In genomic region chr15:40054746-40055575, GRCh38 we compare ENCODE assay signal across 8 cellular contexts. TPM values are rescaled to one million over a fixed set of nuclear protein-coding genes. Genes with fewer than 3 reads are reported as not detected.
DNase-seq lines count a peak whose midpoint lies in the region; ATAC-seq and TF ChIP-seq lines count a peak whose summit lies in the region.

No MANE protein-coding gene starts in this region.

- H3K4me1 Mint-ChIP-seq in T-cell, result peaks cover 65 to 73% (median 67%) of the 10 kb centered on the region in 3 donors

- H3K27me3 Mint-ChIP-seq in T-cell, result no peaks in the 10 kb centered on the region

- CTCF ChIA-PET in T-cell (lab: Charles Lee), result interaction anchor here (1.0 to 1.1 kb wide), 2 partner anchors 10 to 162 kb away, joined by 3 to 6 read pairs; no protein-coding TSS in a partner anchor

- no peaks in the 10 kb centered on the region for H3K27me3 ChIP-seq in left ventricle myocardium inferior (ENCODE audit: low read depth)
- H3K27me3 ChIP-seq in thymus (ENCODE audit: control insufficient read depth, insufficient read depth), result no peaks in the 10 kb centered on the region

- H3K36me3 Mint-ChIP-seq in T-cell, result peaks cover 5% of the 10 kb centered on the region

- TF ChIP-seq CTCF in left ventricle myocardium inferior (IDR thresholded peaks at IDR 0.05; ENCODE audit: borderline replicate concordance), result no peak

- 8% methylated on average over 7 of the region's 7 CpGs for WGBS in thymus

- ATAC-seq in GM21423 (IDR thresholded peaks at IDR 0.05; ENCODE audit: unreplicated experiment) (peak; percentile 73), T-cell (replicated peaks in 1 of 4) (peak; percentile 72 to 82 (median 78))

- H3K9me3 ChIP-seq in left ventricle myocardium inferior (replicated peaks), result no peaks in the 10 kb centered on the region
- H3K9me3 ChIP-seq in thymus (ENCODE audit: control insufficient read depth), result peaks cover 2% of the 10 kb centered on the region

- H3K36me3 ChIP-seq in left ventricle myocardium inferior (peaks cover 12% of the 10 kb centered on the region), thymus (ENCODE audit: control insufficient read depth, insufficient read depth) (no peaks in the 10 kb centered on the region)

- peak overlapping the region; percentile 92 to 96 for H3K27ac Mint-ChIP-seq in T-cell

- H3K27ac ChIP-seq in left ventricle myocardium inferior (replicated peaks), result peak overlapping the region; percentile 66
- peak overlapping the region; percentile 94 for H3K27ac ChIP-seq in thymus (ENCODE audit: low read depth)

- intact Hi-C loops in left ventricle myocardium inferior (cut with micrococcal nuclease), result no loop called here

- no peak overlapping the region for H3K4me3 ChIP-seq in left ventricle myocardium inferior
- peak overlapping the region; percentile 53 for H3K4me3 ChIP-seq in thymus (ENCODE audit: low read length)

- DNase-seq in NCI-H345 (lab: John Stamatoyannopoulos, UW), result peak; percentile 27
- DNase-seq in NCI-H345 treated with DMSO at 0.1 percent for 48 hours (lab: John Stamatoyannopoulos, UW; ENCODE audit: unreplicated experiment), result no peak
- peak; percentile 16 for DNase-seq in HS-5 (ENCODE audit: low read depth)
- DNase-seq in T-cell, result peak in 5 of 34 experiments; percentile 24 to 50 (median 31)
- no peak for DNase-seq in left ventricle myocardium inferior
- DNase-seq in RKO (ENCODE audit: low spot score), result no peak

- POLR2A ChIA-PET in T-cell (lab: Charles Lee), result interaction anchor here in 1 of 2 donors (0.6 kb wide), 1 partner anchor 315 kb away, joined by 3 read pairs; no protein-coding TSS in a partner anchor

- peak overlapping the region; percentile 46 to 73 (median 57) for H3K4me3 Mint-ChIP-seq in T-cell

- no peaks in the 10 kb centered on the region for H3K9me3 Mint-ChIP-seq in T-cell

- H3K4me1 ChIP-seq in left ventricle myocardium inferior (peaks cover 38% of the 10 kb centered on the region), thymus (ENCODE audit: control insufficient read depth, insufficient read depth, low read length) (peaks cover 80% of the 10 kb centered on the region)

RNA-seq across cellular contexts. Expression of gene SRP14, which starts 16.0 kb away (rescaled TPM):
- total RNA-seq in T-cell (100 to 1,000 TPM; 115 to 128 (median 119) TPM), left ventricle myocardium inferior (240 TPM)
- 522 TPM for polyA plus RNA-seq in thymus

RNA-seq across cellular contexts. Expression of gene BMF, which starts 53.7 kb away (rescaled TPM):
- total RNA-seq in T-cell (10 to 100 TPM in 3 of 5 donors, 1 to 10 TPM in 2; 6.6 to 46.7 (median 42.4) TPM), left ventricle myocardium inferior (3.1 TPM)
- polyA plus RNA-seq in thymus, result 70.4 TPM

Comparison
In these comparisons a context has a peak if more than half of its experiments do, and no peak if none do; other contexts are left out.
1. DNase-seq: peak in NCI-H345 (single experiment) and HS-5 (single experiment); none in NCI-H345 treated with DMSO at 0.1 percent for 48 hours (single experiment), left ventricle myocardium inferior (single experiment) and RKO (single experiment).